Comparison of ENCODE assay signal across 10 cellular contexts in genomic region chr11:125315088-125315740, GRCh38.
DNase-seq lines count a peak whose midpoint lies in the region; ATAC-seq and TF ChIP-seq lines count a peak whose summit lies in the region.
"Had no signal": no experiment of that assay in that cellular context is flagged by ENCODE, and none has a peak within 500 bp of the region (broad histone marks: within the 10 kb centered on the region; RNA-seq: fewer than 3 reads in every experiment).

No MANE protein-coding gene starts in this region.

- H3K4me3 ChIP-seq in BE2C (ENCODE audit: low read depth, low read length), result no peak overlapping the region

- no peaks in the 10 kb centered on the region for H3K36me3 ChIP-seq in BE2C

- H3K9me3 ChIP-seq in BE2C, result no peaks in the 10 kb centered on the region

- no peak for TF ChIP-seq CTCF in BE2C (IDR thresholded peaks at IDR 0.05; ENCODE audit: low read depth, low read length)

- H3K27me3 ChIP-seq in BE2C, result 0 out of 2 replicates have a peak, but pooled peaks cover 3% of the 10 kb centered on the region

- no peak for ATAC-seq in HG02981 (IDR thresholded peaks at IDR 0.05; ENCODE audit: unreplicated experiment)

- H3K4me1 ChIP-seq in BE2C, result no peaks in the 10 kb centered on the region; the same call in 1 of the 2 replicates

- DNase-seq in BE2C (peak; percentile 57), NCI-H1092 treated with DMSO at 0.1 percent for 48 hours (lab: John Stamatoyannopoulos, UW) (peak; percentile 95), brain pericyte (ENCODE audit: low read depth, low spot score) (peak; percentile 27), myocyte (ENCODE audit: low read depth) (peak; percentile 97), HPDE6-E6E7 (ENCODE audit: extremely low spot score) (no peak), AML-193 (lab: John Stamatoyannopoulos, UW) (no peak)
- no peak for DNase-seq in stimulated activated CD4-positive, alpha-beta T cell treated with anti-CD3 and anti-CD28 coated beads, Interleukin-15, amount 100 ng/mL, for 24 hours
- DNase-seq: amniotic stem cell, NCI-H82 had no signal

Comparison
In these comparisons a context has a peak if more than half of its experiments do, and no peak if none do; other contexts are left out.
1. DNase-seq: peak in BE2C (single experiment), NCI-H1092 treated with DMSO at 0.1 percent for 48 hours (single experiment), brain pericyte (single experiment) and myocyte (single experiment); none in HPDE6-E6E7 (single experiment), stimulated activated CD4-positive, alpha-beta T cell treated with anti-CD3 and anti-CD28 coated beads, Interleukin-15, amount 100 ng/mL, for 24 hours (single experiment) and AML-193 (0 of 2).